ENCODE assay signal across 15 cellular contexts in the genomic region with DNA sequence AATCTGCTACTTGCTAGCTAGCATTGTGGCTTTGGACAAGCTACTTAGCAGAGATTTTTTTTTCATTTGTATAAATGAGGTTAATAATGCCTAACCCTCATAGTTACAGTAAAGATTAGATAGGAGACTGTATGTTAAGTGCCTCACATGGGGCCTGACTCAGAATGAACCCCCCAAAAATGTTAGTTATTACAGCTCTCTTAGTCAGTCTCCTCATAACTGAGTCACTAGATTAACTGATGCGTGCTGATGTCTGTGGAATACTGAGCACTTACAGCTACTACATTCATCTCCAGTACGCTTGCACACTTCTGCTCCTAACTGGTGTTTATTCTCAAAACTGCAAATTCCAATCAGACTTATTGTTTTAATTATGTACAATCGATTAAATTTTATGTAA.
A peak's percentile ranks its signal among the peaks of the same experiment; 100 is the strongest.
DNase-seq lines count a peak whose midpoint lies in the region; ATAC-seq and TF ChIP-seq lines count a peak whose summit lies in the region.
"Had no signal": no experiment of that assay in that cellular context is flagged by ENCODE, and none has a peak within 500 bp of the region (broad histone marks: within the 10 kb centered on the region; RNA-seq: fewer than 3 reads in every experiment).

No MANE protein-coding gene starts in this region.

- H3K4me1 ChIP-seq in stomach: peaks cover 0 to 4% (median 0%) of the 10 kb centered on the region in 4 donors
- no peaks in the 10 kb centered on the region for H3K4me1 ChIP-seq in body of pancreas
- H3K4me1 ChIP-seq: psoas muscle had no signal

- DNase-seq in AG08396 (ENCODE audit: low spot score) (peak; percentile 46), HT1080 (ENCODE audit: low read depth) (peak; percentile 65), amniotic stem cell (lab: John Stamatoyannopoulos, UW) (peak; percentile 82), iris pigment epithelial cell (ENCODE audit: low read depth) (peak; percentile 94), erythroblast (lab: John Stamatoyannopoulos, UW) (no peak), stomach (no peak), body of pancreas (no peak)
- no peak for DNase-seq in central memory CD4-positive, alpha-beta T cell
- DNase-seq: activated CD8-positive, alpha-beta memory T cell treated with anti-CD3 and anti-CD28 coated beads, Interleukin-2, amount 10 ng/mL, durations not matched to agents 7 days and 5 days; MV-4-11; NCI-H345; psoas muscle; stimulated activated CD4-positive, alpha-beta T cell treated with anti-CD3 and anti-CD28 coated beads, Interleukin-4, amount 100 ng/mL, for 24 hours; stimulated activated naive CD8-positive, alpha-beta T cell treated with anti-CD3 and anti-CD28 coated beads, Interleukin-15, Interleukin-2, amounts not matched to agents 100 U/mL and 50 U/mL, for 24 hours had no signal

- TF ChIP-seq CTCF in stomach (IDR thresholded peaks at IDR 0.05) (no peak), body of pancreas (IDR thresholded peaks at IDR 0.05) (no peak)

- WGBS in stomach, 5 donors: 76 to 90% (median 86%) methylated on average over 3 of the region's 3 CpGs
- WGBS in body of pancreas, 2 donors: 79 to 84% methylated on average over 3 of the region's 3 CpGs

- H3K27ac ChIP-seq in stomach: no peak overlapping the region
- no peak overlapping the region for H3K27ac ChIP-seq in body of pancreas
- H3K27ac ChIP-seq: psoas muscle had no signal

- H3K9me3 ChIP-seq in stomach (no peaks in the 10 kb centered on the region), body of pancreas (no peaks in the 10 kb centered on the region)
- H3K9me3 ChIP-seq: psoas muscle had no signal

- no peak for ATAC-seq in body of pancreas
- ATAC-seq: activated CD8-positive, alpha-beta memory T cell treated with anti-CD3 and anti-CD28 coated beads, Interleukin-2, amount 10 ng/mL, durations not matched to agents 7 days and 5 days; psoas muscle; Right ventricle myocardium inferior; stimulated activated naive CD8-positive, alpha-beta T cell treated with anti-CD3 and anti-CD28 coated beads, Interleukin-15, Interleukin-2, amounts not matched to agents 100 U/mL and 50 U/mL, for 24 hours had no signal

- TF ChIP-seq POLR2A in erythroblast (IDR thresholded peaks at IDR 0.05; ENCODE audit: low read length) (no peak), stomach (IDR thresholded peaks at IDR 0.05) (no peak), body of pancreas (IDR thresholded peaks at IDR 0.05) (no peak)

- intact Hi-C loops in stomach (cut with DNase I; ENCODE audit: low total_unique reads): no loop called here
- intact Hi-C loops in body of pancreas (cut with DNase I): no loop called here

- no peak for TF ChIP-seq EP300 in stomach (IDR thresholded peaks at IDR 0.05)

- H3K36me3 ChIP-seq in stomach (no peaks in the 10 kb centered on the region), body of pancreas (replicated peaks in 1 of 2; ENCODE audit: insufficient read depth in 1 of 2, low read depth in 2 of 2) (no peaks in the 10 kb centered on the region)

- no peak overlapping the region for H3K4me3 ChIP-seq in stomach
- no peak overlapping the region for H3K4me3 ChIP-seq in body of pancreas
- H3K4me3 ChIP-seq: psoas muscle had no signal

- no peaks in the 10 kb centered on the region for H3K27me3 ChIP-seq in stomach
- H3K27me3 ChIP-seq in body of pancreas: no peaks in the 10 kb centered on the region

Comparison
In these comparisons a context has a peak if more than half of its experiments do, and no peak if none do; other contexts are left out.
1. DNase-seq: peak in AG08396 (single experiment), HT1080 (single experiment), amniotic stem cell (single experiment) and iris pigment epithelial cell (single experiment); none in erythroblast (0 of 2), stomach (single experiment), body of pancreas (0 of 4) and central memory CD4-positive, alpha-beta T cell (single experiment).